ENCODE assay signal across 25 cellular contexts in the genomic region with DNA sequence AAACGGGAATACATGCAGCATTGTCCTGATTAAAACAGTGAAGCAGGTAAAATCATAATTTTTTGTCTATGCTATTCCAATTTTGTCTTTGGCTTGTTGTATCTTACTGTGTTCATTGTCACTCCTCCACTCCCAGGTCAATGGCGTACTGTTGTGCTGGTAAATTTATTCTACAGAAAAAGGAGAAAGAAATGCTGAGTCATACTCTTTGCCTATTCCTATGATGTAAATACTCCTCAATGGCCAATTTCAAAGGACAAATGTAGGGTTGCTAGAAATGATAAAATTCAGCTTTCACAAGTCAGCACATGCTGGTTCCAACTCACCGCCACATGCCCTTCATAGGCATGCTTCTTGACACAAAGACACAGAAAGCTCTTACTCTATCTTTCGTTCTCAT.
"Had no signal": no experiment of that assay in that cellular context is flagged by ENCODE, and none has a peak within 500 bp of the region (broad histone marks: within the 10 kb centered on the region; RNA-seq: fewer than 3 reads in every experiment).

No MANE protein-coding gene starts in this region.

- H3K36me3 ChIP-seq: breast epithelium, gastroesophageal sphincter, neutrophil, sigmoid colon, thoracic aorta had no signal

- H3K4me1 ChIP-seq: breast epithelium, gastroesophageal sphincter, sigmoid colon had no signal

- H3K27ac ChIP-seq: breast epithelium, gastroesophageal sphincter, neutrophil, sigmoid colon, thoracic aorta had no signal

- FAIRE-seq: colon, small intestine, urothelium cell line had no signal

- ATAC-seq: activated CD8-positive, alpha-beta memory T cell treated with anti-CD3 and anti-CD28 coated beads, Interleukin-2, amount 10 ng/mL, durations not matched to agents 7 days and 5 days; activated CD8-positive, alpha-beta T cell treated with anti-CD3 and anti-CD28 coated beads, Interleukin-2, amount 10 ng/mL, durations not matched to agents 7 days and 5 days; activated naive CD8-positive, alpha-beta T cell treated with anti-CD3 and anti-CD28 coated beads, Interleukin-2, amount 50 U/mL, for 24 hours; gastroesophageal sphincter; left colon; stimulated activated effector memory CD8-positive, alpha-beta T cell treated with anti-CD3 and anti-CD28 coated beads, Interleukin-12 subunit alpha, Interleukin-12 subunit beta, amount 100 ng/mL, for 72 hours had no signal

- H3K4me3 ChIP-seq: breast epithelium, gastroesophageal sphincter, sigmoid colon, thoracic aorta had no signal

- H3K27me3 ChIP-seq: breast epithelium, gastroesophageal sphincter, neutrophil, sigmoid colon had no signal

- DNase-seq: activated CD4-positive, alpha-beta T cell treated with anti-CD3 and anti-CD28 coated beads, Interleukin-2, amount 50 U/mL, for 1 hour; activated CD8-positive, alpha-beta memory T cell treated with anti-CD3 and anti-CD28 coated beads, Interleukin-2, amount 10 ng/mL, durations not matched to agents 7 days and 5 days; activated CD8-positive, alpha-beta T cell treated with anti-CD3 and anti-CD28 coated beads, Interleukin-2, amount 10 ng/mL, durations not matched to agents 7 days and 5 days; activated naive CD8-positive, alpha-beta T cell treated with anti-CD3 and anti-CD28 coated beads, Interleukin-2, amount 50 U/mL, for 24 hours; activated T-cell treated with anti-CD3 and anti-CD28 coated beads, Interleukin-2, amount 50 U/mL, for 48 hours; amygdala; dermis blood vessel endothelial cell; effector memory CD4-positive, alpha-beta T cell; head of caudate nucleus; hippocampal formation; kidney; left colon; mammary epithelial cell; sigmoid colon; small intestine; stimulated activated CD4-positive, alpha-beta T cell treated with anti-CD3 and anti-CD28 coated beads, Interleukin-4, amount 100 ng/mL, for 24 hours; T-helper 2 cell; trophoblast cell had no signal

- H3K9me3 ChIP-seq: breast epithelium, gastroesophageal sphincter, neutrophil, sigmoid colon, thoracic aorta had no signal
